Comparison of ENCODE assay signal across 13 cellular contexts in the genomic region with DNA sequence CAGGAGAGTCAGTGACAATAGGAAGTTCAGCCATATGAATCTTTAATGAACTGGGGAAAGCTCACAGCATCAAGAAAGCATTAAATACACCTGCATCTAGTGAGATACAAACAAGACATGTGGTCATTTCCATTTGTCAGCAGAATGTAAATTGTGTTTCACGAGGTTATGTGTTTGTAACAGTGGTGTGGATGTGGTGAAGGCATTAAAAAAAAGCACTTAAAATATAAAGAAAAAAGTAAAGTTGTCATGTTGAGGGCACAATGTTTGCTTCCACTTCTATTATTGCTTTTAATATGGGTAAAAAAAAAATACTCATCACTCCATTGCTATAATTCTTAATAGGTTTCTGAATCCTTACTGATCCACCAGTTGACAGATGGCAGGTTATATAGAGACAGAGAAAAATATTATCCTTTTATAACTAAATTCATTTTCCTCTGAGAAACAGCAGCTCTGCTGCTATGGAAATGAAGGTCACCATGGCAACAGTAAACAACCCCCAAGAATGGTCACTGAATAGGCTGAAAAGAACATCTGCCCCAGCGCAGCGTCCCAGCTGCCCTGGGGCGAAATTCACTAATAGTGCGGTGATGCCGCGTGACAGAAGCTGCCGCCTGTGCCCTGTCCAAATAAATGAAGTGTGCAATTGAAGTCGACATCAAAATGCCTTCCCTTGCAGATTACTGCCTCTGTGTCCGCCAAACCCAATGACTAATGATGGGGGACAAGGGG.
DNase-seq lines count a peak whose midpoint lies in the region; ATAC-seq, FAIRE-seq and TF ChIP-seq lines count a peak whose summit lies in the region.
"Had no signal": no experiment of that assay in that cellular context is flagged by ENCODE, and none has a peak within 500 bp of the region (broad histone marks: within the 10 kb centered on the region; RNA-seq: fewer than 3 reads in every experiment).

No MANE protein-coding gene starts in this region.

- TF ChIP-seq POLR2A in GM12892 (IDR thresholded peaks at IDR 0.05; ENCODE audit: low read depth, low read length): no peak

- H3K9me3 Mint-ChIP-seq in activated CD8-positive, alpha-beta T cell treated with anti-CD3 and anti-CD28 coated beads, Interleukin-2, amount 10 ng/mL, durations not matched to agents 7 days and 5 days (ENCODE audit: insufficient read depth): no peaks in the 10 kb centered on the region
- H3K9me3 Mint-ChIP-seq in activated CD8-positive, alpha-beta T cell treated with anti-CD3 and anti-CD28 coated beads for 36 hours: no peaks in the 10 kb centered on the region

- no peak overlapping the region for H3K4me3 Mint-ChIP-seq in activated CD8-positive, alpha-beta T cell treated with anti-CD3 and anti-CD28 coated beads, Interleukin-2, amount 10 ng/mL, durations not matched to agents 7 days and 5 days
- no peak overlapping the region for H3K4me3 Mint-ChIP-seq in activated CD8-positive, alpha-beta T cell treated with anti-CD3 and anti-CD28 coated beads for 36 hours

- no peak for TF ChIP-seq CTCF in activated CD8-positive, alpha-beta T cell treated with anti-CD3 and anti-CD28 coated beads for 36 hours (IDR thresholded peaks at IDR 0.05)

- FAIRE-seq in GM12892 (lab: Jason Lieb, UNC): no peak
- FAIRE-seq: RCC 7860 had no signal

- peaks cover 27% of the 10 kb centered on the region for H3K36me3 Mint-ChIP-seq in activated CD8-positive, alpha-beta T cell treated with anti-CD3 and anti-CD28 coated beads, Interleukin-2, amount 10 ng/mL, durations not matched to agents 7 days and 5 days (ENCODE audit: low read depth)
- peaks cover 25% of the 10 kb centered on the region for H3K36me3 Mint-ChIP-seq in activated CD8-positive, alpha-beta T cell treated with anti-CD3 and anti-CD28 coated beads for 36 hours (ENCODE audit: low read depth)

- no peaks in the 10 kb centered on the region for H3K27me3 Mint-ChIP-seq in activated CD8-positive, alpha-beta T cell treated with anti-CD3 and anti-CD28 coated beads, Interleukin-2, amount 10 ng/mL, durations not matched to agents 7 days and 5 days (ENCODE audit: low read depth)
- H3K27me3 Mint-ChIP-seq in activated CD8-positive, alpha-beta T cell treated with anti-CD3 and anti-CD28 coated beads for 36 hours: no peaks in the 10 kb centered on the region

- no peak overlapping the region for H3K27ac Mint-ChIP-seq in activated CD8-positive, alpha-beta T cell treated with anti-CD3 and anti-CD28 coated beads, Interleukin-2, amount 10 ng/mL, durations not matched to agents 7 days and 5 days
- H3K27ac Mint-ChIP-seq in activated CD8-positive, alpha-beta T cell treated with anti-CD3 and anti-CD28 coated beads for 36 hours: no peak overlapping the region

- peaks cover 15% of the 10 kb centered on the region for H3K4me1 Mint-ChIP-seq in activated CD8-positive, alpha-beta T cell treated with anti-CD3 and anti-CD28 coated beads, Interleukin-2, amount 10 ng/mL, durations not matched to agents 7 days and 5 days (ENCODE audit: low read depth)
- H3K4me1 Mint-ChIP-seq in activated CD8-positive, alpha-beta T cell treated with anti-CD3 and anti-CD28 coated beads for 36 hours (ENCODE audit: low read depth): peaks cover 30% of the 10 kb centered on the region

- peak; percentile 17 for DNase-seq in activated CD8-positive, alpha-beta T cell treated with anti-CD3 and anti-CD28 coated beads, Interleukin-2, amount 10 ng/mL, durations not matched to agents 7 days and 5 days
- no peak for DNase-seq in activated CD8-positive, alpha-beta T cell treated with anti-CD3 and anti-CD28 coated beads for 36 hours
- DNase-seq in NCI-H524 (lab: John Stamatoyannopoulos, UW): peak; percentile 96 to 99
- DNase-seq in fibroblast of gingiva (ENCODE audit: low read depth): peak; percentile 38
- DNase-seq in superior temporal gyrus (ENCODE audit: extremely low spot score): peak; percentile 56
- DNase-seq in T-helper 9 cell: no peak
- no peak for DNase-seq in GM12892 (ENCODE audit: insufficient read length)
- DNase-seq: EL, GOT3, left ventricle myocardium inferior, upper lobe of right lung had no signal

- CTCF ChIA-PET in activated CD8-positive, alpha-beta T cell treated with anti-CD3 and anti-CD28 coated beads, Interleukin-2, amount 10 ng/mL, durations not matched to agents 7 days and 5 days (lab: Charles Lee): interaction anchor here (0.7 kb wide), 1 partner anchor 291 kb away, joined by 3 read pairs; no protein-coding TSS in a partner anchor
- CTCF ChIA-PET in activated CD8-positive, alpha-beta T cell treated with anti-CD3 and anti-CD28 coated beads for 36 hours (lab: Charles Lee): interaction anchor here (0.9 kb wide), 1 partner anchor 9 kb away, joined by 4 read pairs; no protein-coding TSS in a partner anchor

- intact Hi-C loops in activated CD8-positive, alpha-beta T cell treated with anti-CD3 and anti-CD28 coated beads for 36 hours (cut with micrococcal nuclease): no loop called here

- ATAC-seq in activated CD8-positive, alpha-beta T cell treated with anti-CD3 and anti-CD28 coated beads, Interleukin-2, amount 10 ng/mL, durations not matched to agents 7 days and 5 days: no peak
- no peak for ATAC-seq in activated CD8-positive, alpha-beta T cell treated with anti-CD3 and anti-CD28 coated beads for 36 hours
- no peak for ATAC-seq in GM21619 (IDR thresholded peaks at IDR 0.05; ENCODE audit: unreplicated experiment)
- ATAC-seq: upper lobe of right lung had no signal

- POLR2A ChIA-PET in activated CD8-positive, alpha-beta T cell treated with anti-CD3 and anti-CD28 coated beads, Interleukin-2, amount 10 ng/mL, durations not matched to agents 7 days and 5 days (lab: Charles Lee): no interaction called here
- POLR2A ChIA-PET in activated CD8-positive, alpha-beta T cell treated with anti-CD3 and anti-CD28 coated beads for 36 hours (lab: Charles Lee): no interaction called here

Comparison
In these comparisons a context has a peak if more than half of its experiments do, and no peak if none do; other contexts are left out.
1. DNase-seq: peak in activated CD8-positive, alpha-beta T cell treated with anti-CD3 and anti-CD28 coated beads, Interleukin-2, amount 10 ng/mL, durations not matched to agents 7 days and 5 days (single experiment), NCI-H524 (2 of 2), fibroblast of gingiva (single experiment) and superior temporal gyrus (single experiment); none in activated CD8-positive, alpha-beta T cell treated with anti-CD3 and anti-CD28 coated beads for 36 hours (single experiment), T-helper 9 cell (single experiment) and GM12892 (single experiment).